ENCODE assay signal across 17 cellular contexts in genomic region chr11:100354736-100355135, GRCh38.
"Had no signal": no experiment of that assay in that cellular context is flagged by ENCODE, and none has a peak within 500 bp of the region (broad histone marks: within the 10 kb centered on the region; RNA-seq: fewer than 3 reads in every experiment).

No MANE protein-coding gene starts in this region.

- DNase-seq: activated CD4-positive, alpha-beta T cell treated with anti-CD3 and anti-CD28 coated beads, Interleukin-2, amount 50 U/mL, for 4 hours; activated CD4-positive, CD25-positive, alpha-beta regulatory T cell treated with anti-CD3 and anti-CD28 coated beads, Interleukin-2, amount 50 U/mL, for 72 hours; activated T-cell treated with anti-CD3 and anti-CD28 coated beads for 4 hours; amniotic stem cell; central memory CD4-positive, alpha-beta T cell; colonic mucosa; left lung; nephron progenitor cell; nucleus accumbens; posterior cingulate gyrus; retina; spleen; stimulated activated CD4-positive, alpha-beta T cell treated with anti-CD3 and anti-CD28 coated beads, Interleukin-4, amount 100 ng/mL, for 4 hours; T-helper 1 cell; T-helper 9 cell; testis had no signal

- H3K9me3 ChIP-seq: colonic mucosa, left lung, testis had no signal

- H3K4me3 ChIP-seq: colonic mucosa, left lung, spleen, testis had no signal

- H3K4me1 ChIP-seq: colonic mucosa, left lung, spleen, testis had no signal

- H3K27me3 ChIP-seq: colonic mucosa, left lung, spleen, testis had no signal

- ATAC-seq: left lung; stimulated activated memory B cell treated with anti-CD40 and anti-IgM and Interleukin-4, amounts not matched to agents 10 μg/mL and 1 μg/mL and 100 μg/mL, for 72 hours had no signal

- H3K27ac ChIP-seq: colonic mucosa, left lung, spleen, testis had no signal

- H3K36me3 ChIP-seq: colonic mucosa, left lung, spleen had no signal
